13 cellular contexts compared by ENCODE assay signal in the genomic region with DNA sequence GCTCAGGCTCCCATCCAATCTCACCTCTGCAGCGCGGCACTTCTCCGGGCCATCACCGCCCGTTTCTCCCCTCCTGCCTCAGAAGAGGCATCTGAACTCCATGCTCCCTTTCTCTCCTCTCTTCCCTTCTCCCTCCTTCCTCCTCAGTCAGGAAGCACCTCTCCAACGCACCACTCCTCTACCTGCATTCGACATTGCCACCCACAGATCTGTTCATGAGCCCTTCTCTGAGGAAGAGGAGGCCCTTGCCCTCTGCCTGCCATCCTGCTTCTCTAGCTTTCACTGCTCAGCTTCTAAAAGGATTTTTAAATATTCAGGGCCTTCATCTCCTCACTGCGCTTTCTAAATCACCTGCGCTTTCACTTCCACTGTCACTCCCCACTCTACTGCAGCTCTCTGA.
DNase-seq lines count a peak whose midpoint lies in the region; ATAC-seq and TF ChIP-seq lines count a peak whose summit lies in the region.
"Had no signal": no experiment of that assay in that cellular context is flagged by ENCODE, and none has a peak within 500 bp of the region (broad histone marks: within the 10 kb centered on the region; RNA-seq: fewer than 3 reads in every experiment).

No MANE protein-coding gene starts in this region.

- TF ChIP-seq CTCF in CD14-positive monocyte (IDR thresholded peaks at IDR 0.05) (no peak), natural killer cell (IDR thresholded peaks at IDR 0.05) (no peak)

- H3K9me3 ChIP-seq in CD4-positive, alpha-beta memory T cell (ENCODE audit: control insufficient read depth in 1 of 2, low read length in 2 of 2) = no peaks in the 10 kb centered on the region
- H3K9me3 ChIP-seq: Peyer's patch had no signal

- peaks cover 16% of the 10 kb centered on the region for H3K4me1 Mint-ChIP-seq in CD14-positive monocyte
- peaks cover 7 to 24% (median 10%) of the 10 kb centered on the region in 4 donors for H3K4me1 Mint-ChIP-seq in CD4-positive, alpha-beta memory T cell
- peaks cover 8% of the 10 kb centered on the region for H3K4me1 Mint-ChIP-seq in activated T-helper 2 cell treated with anti-CD3 and anti-CD28 coated beads, Interferon-gamma antibody, Interleukin-2, Interleukin-4, amounts not matched to agents 10 μg/mL and 5 μg/mL and 100 μg/mL, durations not matched to agents 14 hours and 24 hours and 36 hours (ENCODE audit: low read depth)
- H3K4me1 Mint-ChIP-seq in natural killer cell = peaks cover 0 to 20% of the 10 kb centered on the region in 2 donors

- ATAC-seq in natural killer cell = no peak

- H3K27me3 ChIP-seq in CD4-positive, alpha-beta memory T cell (ENCODE audit: insufficient read depth, low read length) = no peaks in the 10 kb centered on the region
- H3K27me3 ChIP-seq: Peyer's patch had no signal

- H3K4me1 ChIP-seq in CD4-positive, alpha-beta memory T cell (ENCODE audit: insufficient read depth, low read length) = no peaks in the 10 kb centered on the region
- H3K4me1 ChIP-seq: Peyer's patch had no signal

- H3K27ac Mint-ChIP-seq in CD14-positive monocyte (peak overlapping the region in 5 of 7 donors; percentile 17 to 48 (median 32)), natural killer cell (peak overlapping the region in 1 of 2 donors; percentile 58)
- H3K27ac Mint-ChIP-seq in CD4-positive, alpha-beta memory T cell = peak overlapping the region in 6 of 7 donors; percentile 29 to 87 (median 49)
- H3K27ac Mint-ChIP-seq in activated T-helper 2 cell treated with anti-CD3 and anti-CD28 coated beads, Interferon-gamma antibody, Interleukin-2, Interleukin-4, amounts not matched to agents 10 μg/mL and 5 μg/mL and 100 μg/mL, durations not matched to agents 14 hours and 24 hours and 36 hours = peak overlapping the region; percentile 29

- peaks cover 0 to 1% (median 0%) of the 10 kb centered on the region in 7 donors for H3K9me3 Mint-ChIP-seq in CD14-positive monocyte
- H3K9me3 Mint-ChIP-seq in CD4-positive, alpha-beta memory T cell = no peaks in the 10 kb centered on the region
- H3K9me3 Mint-ChIP-seq in activated T-helper 2 cell treated with anti-CD3 and anti-CD28 coated beads, Interferon-gamma antibody, Interleukin-2, Interleukin-4, amounts not matched to agents 10 μg/mL and 5 μg/mL and 100 μg/mL, durations not matched to agents 14 hours and 24 hours and 36 hours = no peaks in the 10 kb centered on the region
- H3K9me3 Mint-ChIP-seq in natural killer cell = no peaks in the 10 kb centered on the region

- POLR2A ChIA-PET in CD4-positive, alpha-beta memory T cell (lab: Charles Lee; ENCODE audit: partially characterized antibody) = no interaction called here

- CTCF ChIA-PET in CD4-positive, alpha-beta memory T cell (lab: Charles Lee; ENCODE audit: partially characterized antibody) = interaction anchor here (1.3 to 8.3 kb wide), 3 partner anchors 14 to 127 kb away, joined by 3 to 52 read pairs (median 5); no protein-coding TSS in a partner anchor

- intact Hi-C loops in CD14-positive monocyte (cut with micrococcal nuclease) = no loop called here
- intact Hi-C loops in CD4-positive, alpha-beta memory T cell (cut with micrococcal nuclease) = no loop called here
- intact Hi-C loops in activated T-helper 2 cell treated with anti-CD3 and anti-CD28 coated beads, Interferon-gamma antibody, Interleukin-2, Interleukin-4, amounts not matched to agents 10 μg/mL and 5 μg/mL and 100 μg/mL, durations not matched to agents 14 hours and 24 hours and 36 hours (cut with micrococcal nuclease) = no loop called here
- intact Hi-C loops in head of caudate nucleus (cut with DNase I) = no loop called here
- intact Hi-C loops in natural killer cell (cut with micrococcal nuclease) = loop anchor here (5.0 kb wide), 1 partner anchor 230 kb away; no protein-coding TSS in a partner anchor

- H3K36me3 Mint-ChIP-seq in CD14-positive monocyte = peaks cover 93 to 98% of the 10 kb centered on the region in 2 donors
- peaks cover 66 to 70% of the 10 kb centered on the region in 2 donors for H3K36me3 Mint-ChIP-seq in CD4-positive, alpha-beta memory T cell
- peaks cover 43% of the 10 kb centered on the region for H3K36me3 Mint-ChIP-seq in activated T-helper 2 cell treated with anti-CD3 and anti-CD28 coated beads, Interferon-gamma antibody, Interleukin-2, Interleukin-4, amounts not matched to agents 10 μg/mL and 5 μg/mL and 100 μg/mL, durations not matched to agents 14 hours and 24 hours and 36 hours (ENCODE audit: low read depth)
- peaks cover 7% of the 10 kb centered on the region for H3K36me3 Mint-ChIP-seq in natural killer cell

- H3K27me3 Mint-ChIP-seq in CD14-positive monocyte (ENCODE audit: low read depth in 3 of 3) (peaks cover 0 to 2% (median 2%) of the 10 kb centered on the region in 3 donors), natural killer cell (ENCODE audit: low read depth in 2 of 2) (no peaks in the 10 kb centered on the region)
- H3K27me3 Mint-ChIP-seq in CD4-positive, alpha-beta memory T cell = no peaks in the 10 kb centered on the region
- H3K27me3 Mint-ChIP-seq in activated T-helper 2 cell treated with anti-CD3 and anti-CD28 coated beads, Interferon-gamma antibody, Interleukin-2, Interleukin-4, amounts not matched to agents 10 μg/mL and 5 μg/mL and 100 μg/mL, durations not matched to agents 14 hours and 24 hours and 36 hours (ENCODE audit: low read depth) = no peaks in the 10 kb centered on the region

- peaks cover 59% of the 10 kb centered on the region for H3K36me3 ChIP-seq in CD4-positive, alpha-beta memory T cell (ENCODE audit: insufficient read depth, low read length)

- H3K4me3 ChIP-seq in CD4-positive, alpha-beta memory T cell (ENCODE audit: low read length in 2 of 2) = no peak overlapping the region
- H3K4me3 ChIP-seq: Peyer's patch had no signal

- no peak overlapping the region for H3K4me3 Mint-ChIP-seq in CD14-positive monocyte
- H3K4me3 Mint-ChIP-seq in CD4-positive, alpha-beta memory T cell = peak overlapping the region in 1 of 8 donors; percentile 29
- no peak overlapping the region for H3K4me3 Mint-ChIP-seq in activated T-helper 2 cell treated with anti-CD3 and anti-CD28 coated beads, Interferon-gamma antibody, Interleukin-2, Interleukin-4, amounts not matched to agents 10 μg/mL and 5 μg/mL and 100 μg/mL, durations not matched to agents 14 hours and 24 hours and 36 hours (ENCODE audit: low read depth)
- H3K4me3 Mint-ChIP-seq in natural killer cell = no peak overlapping the region

- DNase-seq in CD14-positive monocyte (ENCODE audit: low spot score) (no peak), head of caudate nucleus (peak in 25 of 42 donors; percentile 14 to 82 (median 45)), AG20443 (ENCODE audit: low spot score) (no peak), natural killer cell (no peak), SW480 (ENCODE audit: low spot score) (no peak)
- no peak for DNase-seq in CD4-positive, alpha-beta memory T cell
- no peak for DNase-seq in activated T-helper 2 cell treated with anti-CD3 and anti-CD28 coated beads, Interferon-gamma antibody, Interleukin-2, Interleukin-4, amounts not matched to agents 10 μg/mL and 5 μg/mL and 100 μg/mL, durations not matched to agents 14 hours and 24 hours and 36 hours (ENCODE audit: low spot score)
- DNase-seq: GOT3, NCI-H1105 treated with DMSO at 0.1 percent for 48 hours, NCI-H1694, NCI-H2081 treated with DMSO at 0.1 percent for 48 hours, NCI-H446 treated with DMSO at 0.1 percent for 48 hours, Peyer's patch had no signal

- H3K27ac ChIP-seq in CD4-positive, alpha-beta memory T cell (ENCODE audit: low read depth, low read length) = no peak overlapping the region
- H3K27ac ChIP-seq: Peyer's patch had no signal

Comparison
In these comparisons a context has a peak if more than half of its experiments do, and no peak if none do; other contexts are left out.
1. DNase-seq: peak in head of caudate nucleus (25 of 42); none in CD14-positive monocyte (single experiment), CD4-positive, alpha-beta memory T cell (0 of 5), activated T-helper 2 cell treated with anti-CD3 and anti-CD28 coated beads, Interferon-gamma antibody, Interleukin-2, Interleukin-4, amounts not matched to agents 10 μg/mL and 5 μg/mL and 100 μg/mL, durations not matched to agents 14 hours and 24 hours and 36 hours (single experiment), AG20443 (single experiment), natural killer cell (single experiment) and SW480 (single experiment).